ENCODE assay signal across 10 cellular contexts in the genomic region with DNA sequence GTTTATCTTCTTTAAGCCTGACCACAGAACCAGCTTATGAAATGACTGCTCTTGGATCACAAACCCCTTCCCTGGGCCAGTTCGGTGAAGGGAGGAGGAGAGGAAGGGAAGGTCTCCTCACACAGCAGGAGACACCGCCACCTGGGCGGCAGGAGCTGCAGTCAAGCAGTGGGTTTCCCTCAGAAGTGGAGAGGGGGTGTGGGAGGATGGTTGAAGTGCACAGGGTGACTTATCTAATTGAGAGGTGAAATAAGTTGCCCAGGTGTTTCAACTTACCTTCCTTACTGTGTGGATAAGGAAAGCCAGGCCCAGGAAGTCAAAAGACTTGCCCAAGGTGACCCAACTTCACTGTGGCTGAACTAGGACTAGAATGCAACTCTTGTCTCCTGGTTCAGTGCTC.
"Had no signal": no experiment of that assay in that cellular context is flagged by ENCODE, and none has a peak within 500 bp of the region (broad histone marks: within the 10 kb centered on the region; RNA-seq: fewer than 3 reads in every experiment).

No MANE protein-coding gene starts in this region.

- DNase-seq: GM23248, GOT3, H7, H9, HCEC 1CT, HFFc6 had no signal

- FAIRE-seq: H54 had no signal

- H3K4me3 ChIP-seq: GM23248, GM23338, HAP-1 had no signal

- H3K9me3 ChIP-seq: HAP-1 had no signal

- H3K36me3 ChIP-seq: HAP-1 had no signal

- H3K4me2 ChIP-seq: GM23338 had no signal

- H2AFZ ChIP-seq: GM23248, GM23338 had no signal

- H3K9ac ChIP-seq: GM23248 had no signal

- ATAC-seq: GM23338, HCT116 had no signal

- H3K27ac ChIP-seq: GM23248 had no signal
